ENCODE assay signal across 22 cellular contexts in the genomic region with DNA sequence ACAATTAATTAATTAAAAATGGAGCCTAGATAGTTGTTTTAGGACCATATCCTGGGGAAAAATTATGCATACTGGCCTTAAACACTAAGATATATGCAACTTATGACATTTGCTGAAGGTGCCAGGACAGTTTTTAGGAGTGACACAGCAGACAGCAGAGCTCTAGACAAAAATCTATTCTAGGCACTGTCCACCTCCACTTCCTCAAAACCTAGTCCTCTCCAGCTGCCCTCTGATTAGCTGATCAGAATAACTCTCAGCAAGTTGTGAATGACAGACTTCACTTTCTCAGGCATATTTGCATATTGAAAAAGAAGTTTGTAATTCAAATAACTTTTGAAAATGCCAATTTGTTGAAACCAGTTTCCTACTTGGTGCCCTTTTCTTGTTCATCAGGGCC.
DNase-seq lines count a peak whose midpoint lies in the region; FAIRE-seq and TF ChIP-seq lines count a peak whose summit lies in the region.
"Had no signal": no experiment of that assay in that cellular context is flagged by ENCODE, and none has a peak within 500 bp of the region (broad histone marks: within the 10 kb centered on the region; RNA-seq: fewer than 3 reads in every experiment).

No MANE protein-coding gene starts in this region.

- H3K36me3 Mint-ChIP-seq in activated CD4-positive, alpha-beta T cell treated with anti-CD3 and anti-CD28 coated beads, Interleukin-2, amount 10 ng/mL, durations not matched to agents 7 days and 5 days (ENCODE audit: low read depth): no peaks in the 10 kb centered on the region
- H3K36me3 Mint-ChIP-seq: CD14-positive monocyte; CD4-positive, alpha-beta memory T cell had no signal

- no peaks in the 10 kb centered on the region for H3K9me3 Mint-ChIP-seq in activated CD4-positive, alpha-beta T cell treated with anti-CD3 and anti-CD28 coated beads, Interleukin-2, amount 10 ng/mL, durations not matched to agents 7 days and 5 days
- H3K9me3 Mint-ChIP-seq: CD14-positive monocyte; CD4-positive, alpha-beta memory T cell had no signal

- POLR2A ChIA-PET in activated CD4-positive, alpha-beta T cell treated with anti-CD3 and anti-CD28 coated beads, Interleukin-2, amount 10 ng/mL, durations not matched to agents 7 days and 5 days (lab: Charles Lee): no interaction called here

- no peak for FAIRE-seq in GM12891 (lab: Jason Lieb, UNC)
- FAIRE-seq: A549, G401.6, GM12892, H54 had no signal

- H3K27ac Mint-ChIP-seq in activated CD4-positive, alpha-beta T cell treated with anti-CD3 and anti-CD28 coated beads, Interleukin-2, amount 10 ng/mL, durations not matched to agents 7 days and 5 days: no peak overlapping the region
- H3K27ac Mint-ChIP-seq: CD14-positive monocyte; CD4-positive, alpha-beta memory T cell; HFFc6 had no signal

- no peaks in the 10 kb centered on the region for H3K4me1 Mint-ChIP-seq in activated CD4-positive, alpha-beta T cell treated with anti-CD3 and anti-CD28 coated beads, Interleukin-2, amount 10 ng/mL, durations not matched to agents 7 days and 5 days
- H3K4me1 Mint-ChIP-seq: CD14-positive monocyte; CD4-positive, alpha-beta memory T cell had no signal

- DNase-seq in GM12891 (ENCODE audit: insufficient read length, low spot score): no peak
- peak; percentile 55 for DNase-seq in OCI-M1 (lab: John Stamatoyannopoulos, UW)
- DNase-seq in medulla oblongata (ENCODE audit: extremely low spot score): peak; percentile 10
- DNase-seq in DMS153 (lab: John Stamatoyannopoulos, UW): no peak
- no peak for DNase-seq in activated CD4-positive, alpha-beta T cell treated with anti-CD3 and anti-CD28 coated beads for 1 hour
- DNase-seq in activated CD4-positive, alpha-beta T cell treated with anti-CD3 and anti-CD28 coated beads, Interleukin-2, amount 10 ng/mL, durations not matched to agents 7 days and 5 days: no peak
- DNase-seq in stimulated activated CD4-positive, alpha-beta T cell treated with anti-CD3 and anti-CD28 coated beads, Interleukin-1b, Interleukin-23, amount 100 ng/mL, for 48 hours: no peak
- DNase-seq: 8988T; ACHN; AML-193; BE2C; Calu3; CD4-positive, alpha-beta memory T cell; COR-L47; DND-41; GOT3; HFFc6 had no signal

- TF ChIP-seq POLR2A in GM12891 (IDR thresholded peaks at IDR 0.05; ENCODE audit: low read depth, low read length): no peak

- no peaks in the 10 kb centered on the region for H3K27me3 Mint-ChIP-seq in activated CD4-positive, alpha-beta T cell treated with anti-CD3 and anti-CD28 coated beads, Interleukin-2, amount 10 ng/mL, durations not matched to agents 7 days and 5 days
- H3K27me3 Mint-ChIP-seq: CD4-positive, alpha-beta memory T cell had no signal

- no peak overlapping the region for H3K4me3 Mint-ChIP-seq in activated CD4-positive, alpha-beta T cell treated with anti-CD3 and anti-CD28 coated beads, Interleukin-2, amount 10 ng/mL, durations not matched to agents 7 days and 5 days
- H3K4me3 Mint-ChIP-seq: CD14-positive monocyte; CD4-positive, alpha-beta memory T cell; HFFc6 had no signal

- CTCF ChIA-PET in activated CD4-positive, alpha-beta T cell treated with anti-CD3 and anti-CD28 coated beads, Interleukin-2, amount 10 ng/mL, durations not matched to agents 7 days and 5 days (lab: Charles Lee): no interaction called here

TF ChIP-seq in GM12891, 5 proteins besides CTCF, POLR2A, EP300 and RAD21:
- TF ChIP-seq SPI1 (IDR thresholded peaks at IDR 0.05; ENCODE audit: low read depth, low read length) (peak; percentile 47; the same call in 1 of the 2 replicates), POU2F2 (IDR thresholded peaks at IDR 0.05; ENCODE audit: low read depth, low read length) (no peak)

Comparison
In these comparisons a context has a peak if more than half of its experiments do, and no peak if none do; other contexts are left out.
1. DNase-seq: peak in OCI-M1 (single experiment) and medulla oblongata (single experiment); none in GM12891 (single experiment), DMS153 (single experiment), activated CD4-positive, alpha-beta T cell treated with anti-CD3 and anti-CD28 coated beads for 1 hour (single experiment), activated CD4-positive, alpha-beta T cell treated with anti-CD3 and anti-CD28 coated beads, Interleukin-2, amount 10 ng/mL, durations not matched to agents 7 days and 5 days (single experiment) and stimulated activated CD4-positive, alpha-beta T cell treated with anti-CD3 and anti-CD28 coated beads, Interleukin-1b, Interleukin-23, amount 100 ng/mL, for 48 hours (single experiment).